17 cellular contexts compared by ENCODE assay signal in genomic region chr1:61531725-61532124, GRCh38.
A peak's percentile ranks its signal among the peaks of the same experiment; 100 is the strongest.
DNase-seq lines count a peak whose midpoint lies in the region; ATAC-seq and TF ChIP-seq lines count a peak whose summit lies in the region.
"Had no signal": no experiment of that assay in that cellular context is flagged by ENCODE, and none has a peak within 500 bp of the region (broad histone marks: within the 10 kb centered on the region; RNA-seq: fewer than 3 reads in every experiment).

No MANE protein-coding gene starts in this region.

- intact Hi-C loops in upper lobe of right lung (cut with DNase I) = no loop called here

- H3K27ac ChIP-seq in upper lobe of right lung (no peak overlapping the region), substantia nigra (ENCODE audit: low read depth, low read length, poor library complexity, severe bottlenecking) (no peak overlapping the region)
- H3K27ac ChIP-seq: BLaER1 had no signal

- ATAC-seq in upper lobe of right lung = peak; percentile 42
- no peak for ATAC-seq in HG03571 (IDR thresholded peaks at IDR 0.05; ENCODE audit: unreplicated experiment)
- ATAC-seq in HG02798 (IDR thresholded peaks at IDR 0.05; ENCODE audit: poor library complexity, unreplicated experiment) = no peak
- ATAC-seq: CD8-positive, alpha-beta T cell had no signal

- TF ChIP-seq CTCF in upper lobe of right lung (IDR thresholded peaks at IDR 0.05) = no peak

- H3K4me1 ChIP-seq in upper lobe of right lung = no peaks in the 10 kb centered on the region
- H3K4me1 ChIP-seq: BE2C, Caco-2 had no signal

- H3K36me3 ChIP-seq in upper lobe of right lung = no peaks in the 10 kb centered on the region
- H3K36me3 ChIP-seq: BE2C, BLaER1 had no signal

- peak; percentile 39 for DNase-seq in MV-4-11 (lab: John Stamatoyannopoulos, UW)
- peak; percentile 31 for DNase-seq in foreskin melanocyte
- DNase-seq in upper lobe of right lung = no peak
- DNase-seq in substantia nigra (lab: John Stamatoyannopoulos, UW) = no peak
- DNase-seq: 8988T; ACHN; BE2C; C1 segment of cervical spinal cord; Caco-2; Calu3; CD4-positive, alpha-beta T cell; CD8-positive, alpha-beta T cell; DMS79 treated with DMSO at 0.1 percent for 48 hours; GF-D8 had no signal

- no peaks in the 10 kb centered on the region for H3K9me3 ChIP-seq in upper lobe of right lung
- H3K9me3 ChIP-seq: BE2C, BLaER1, Caco-2 had no signal

- no peaks in the 10 kb centered on the region for H3K27me3 ChIP-seq in upper lobe of right lung
- H3K27me3 ChIP-seq: BE2C, BLaER1 had no signal

- H3K4me3 ChIP-seq in upper lobe of right lung = no peak overlapping the region
- H3K4me3 ChIP-seq: BLaER1 had no signal

Comparison
In these comparisons a context has a peak if more than half of its experiments do, and no peak if none do; other contexts are left out.
1. DNase-seq: peak in MV-4-11 (single experiment) and foreskin melanocyte (single experiment); none in upper lobe of right lung (single experiment) and substantia nigra (0 of 49).